In the genomic region with DNA sequence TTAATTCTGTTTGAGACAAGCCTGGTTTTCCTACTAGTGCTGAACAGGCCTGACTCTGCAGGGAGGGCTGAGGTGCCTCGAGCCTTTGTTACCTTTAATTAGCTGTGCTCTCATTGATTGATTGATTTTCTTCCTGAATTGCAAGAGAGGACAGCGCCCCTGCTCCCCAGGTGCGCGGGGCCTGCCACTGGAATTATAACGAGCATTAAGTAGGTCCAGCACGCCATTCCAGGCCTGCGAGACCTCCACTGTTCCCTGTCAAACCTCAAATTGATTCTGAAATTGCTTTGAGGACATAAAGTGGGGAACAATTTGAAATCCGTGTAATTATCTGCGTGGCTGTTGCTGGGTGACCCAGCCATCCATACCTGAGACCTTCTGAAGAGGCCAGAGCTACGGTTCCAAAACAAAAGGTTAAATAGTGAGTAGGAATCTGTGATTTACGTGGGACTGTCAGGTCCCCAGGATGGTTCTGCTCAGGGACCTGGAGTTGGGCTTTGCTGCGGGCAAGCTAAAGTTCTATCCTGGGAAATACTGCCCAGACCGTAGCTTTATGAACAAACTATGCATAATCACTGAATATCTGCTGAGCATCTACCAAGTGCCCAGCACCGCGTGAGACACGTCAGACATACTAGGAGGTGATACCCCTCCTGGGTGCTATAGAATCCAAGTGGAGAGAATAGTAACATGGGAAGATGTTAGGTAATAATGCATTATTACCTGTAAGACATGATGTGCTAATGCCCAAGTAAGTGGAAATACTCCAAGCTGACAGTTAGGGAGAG, we compare ENCODE assay signal across 23 cellular contexts.
DNase-seq lines count a peak whose midpoint lies in the region; ATAC-seq and TF ChIP-seq lines count a peak whose summit lies in the region.
"Had no signal": no experiment of that assay in that cellular context is flagged by ENCODE, and none has a peak within 500 bp of the region (broad histone marks: within the 10 kb centered on the region; RNA-seq: fewer than 3 reads in every experiment).

No MANE protein-coding gene starts in this region.

- H2BK5ac ChIP-seq in neuronal stem cell (ENCODE audit: low read length), result no peak overlapping the region

- H3K27ac Mint-ChIP-seq in brain, result peak overlapping the region in 3 of 5 experiments; percentile 46 to 68 (median 46)
- H3K27ac Mint-ChIP-seq: GM23338 had no signal

- H3K14ac ChIP-seq in neuronal stem cell (ENCODE audit: low read length), result no peak overlapping the region

- H4K8ac ChIP-seq in neuronal stem cell (ENCODE audit: low read depth, low read length), result no peak overlapping the region

- H3K4me3 ChIP-seq in right atrium auricular region (no peak overlapping the region), neuronal stem cell (ENCODE audit: low read length in 2 of 2) (no peak overlapping the region)
- H3K4me3 ChIP-seq: A549, GM23338, HAP-1 had no signal

- intact Hi-C loops in cardiac septum (cut with DNase I), result no loop called here

- H3K9me3 ChIP-seq in right atrium auricular region (no peaks in the 10 kb centered on the region), neuronal stem cell (replicated peaks in 1 of 2; ENCODE audit: control insufficient read depth in 2 of 2, insufficient read depth in 1 of 2, low read depth in 1 of 2, low read length in 2 of 2) (no peaks in the 10 kb centered on the region)
- H3K9me3 ChIP-seq: A549, BE2C, HAP-1 had no signal

- no peaks in the 10 kb centered on the region for H3K36me3 Mint-ChIP-seq in brain

- no peak for ATAC-seq in GM21576 (IDR thresholded peaks at IDR 0.05; ENCODE audit: unreplicated experiment)
- ATAC-seq: A549, GM23338, PC-3 had no signal

- no peak overlapping the region for H3K23ac ChIP-seq in neuronal stem cell (ENCODE audit: low read depth, low read length, poor library complexity)

- H3K27me3 ChIP-seq in right atrium auricular region (no peaks in the 10 kb centered on the region), neuronal stem cell (ENCODE audit: control insufficient read depth in 3 of 3, insufficient read depth in 3 of 3, low read depth in 1 of 3, low read length in 3 of 3) (no peaks in the 10 kb centered on the region)
- H3K27me3 ChIP-seq: BE2C had no signal

- H3K4me2 ChIP-seq in neuronal stem cell (ENCODE audit: insufficient read depth, low read length, poor library complexity, severe bottlenecking), result no peak overlapping the region
- H3K4me2 ChIP-seq: A549, GM23338 had no signal

- no peak overlapping the region for H2BK15ac ChIP-seq in neuronal stem cell (ENCODE audit: low read length)

- WGBS in neuronal stem cell (ENCODE audit: extremely low coverage in 2 of 2, insufficient read length in 2 of 2, insufficient replicate concordance in 1 of 2), 2 donors, result no CpG with 5 or more reads among the region's 16 CpGs

- no peak overlapping the region for H2BK120ac ChIP-seq in neuronal stem cell (ENCODE audit: low read depth, low read length)

- H2AFZ ChIP-seq in neuronal stem cell (ENCODE audit: low read length), result no peak overlapping the region
- H2AFZ ChIP-seq: GM23338 had no signal

- no peak overlapping the region for H4K91ac ChIP-seq in neuronal stem cell (ENCODE audit: low read depth, low read length, poor library complexity)

- peaks cover 6% of the 10 kb centered on the region for H3K27me3 Mint-ChIP-seq in brain

- H3K9ac ChIP-seq in neuronal stem cell (ENCODE audit: low read depth, low read length, poor library complexity), result no peak overlapping the region

- H3K4me1 Mint-ChIP-seq in brain, result peaks cover 50% of the 10 kb centered on the region

- H2BK12ac ChIP-seq in neuronal stem cell (ENCODE audit: low read length), result no peak overlapping the region

- peak; percentile 63 for DNase-seq in cardiac septum (ENCODE audit: low spot score)
- no peak for DNase-seq in right atrium auricular region (ENCODE audit: low spot score)
- DNase-seq in neuronal stem cell (ENCODE audit: low spot score), result no peak
- no peak for DNase-seq in SKM-1 (lab: John Stamatoyannopoulos, UW; ENCODE audit: unreplicated experiment)
- no peak for DNase-seq in effector CD4-positive, alpha-beta T cell
- no peak for DNase-seq in HPDE6-E6E7 (ENCODE audit: extremely low spot score)
- DNase-seq: BE2C, EL, KBM-7, MM.1S, NCI-H1048, NCI-H1436 treated with DMSO at 0.1 percent for 48 hours, NCI-H82, PC-3, RPMI8226, SHP77, SW 1271 had no signal

- no peak overlapping the region for H3K4ac ChIP-seq in neuronal stem cell (ENCODE audit: low read length)

- no peaks in the 10 kb centered on the region for H3K79me1 ChIP-seq in neuronal stem cell (ENCODE audit: low read depth, low read length)

- peaks cover 0 to 10% (median 0%) of the 10 kb centered on the region in 5 experiments for H3K9me3 Mint-ChIP-seq in brain
- H3K9me3 Mint-ChIP-seq: GM23338 had no signal

- TF ChIP-seq CTCF in right atrium auricular region (IDR thresholded peaks at IDR 0.05), result no peak
- TF ChIP-seq CTCF in brain (conservative IDR thresholded peaks at IDR 0.05), result no peak

- H3K27ac ChIP-seq in right atrium auricular region (no peak overlapping the region), neuronal stem cell (replicated peaks; ENCODE audit: low read length) (peak overlapping the region; percentile 21)
- H3K27ac ChIP-seq: A549, HL-60 had no signal

- no peak overlapping the region for H3K18ac ChIP-seq in neuronal stem cell (ENCODE audit: low read length)

- no peaks in the 10 kb centered on the region for H3K36me3 ChIP-seq in right atrium auricular region
- no peaks in the 10 kb centered on the region for H3K36me3 ChIP-seq in neuronal stem cell (replicated peaks in 1 of 2; ENCODE audit: control insufficient read depth in 2 of 2, insufficient read depth in 2 of 2, low read length in 2 of 2)
- H3K36me3 ChIP-seq: BE2C, HAP-1 had no signal

- H3K4me3 Mint-ChIP-seq in brain, result no peak overlapping the region
- H3K4me3 Mint-ChIP-seq: GM23338 had no signal

- H2AK5ac ChIP-seq in neuronal stem cell (ENCODE audit: low read depth, low read length), result no peak overlapping the region

- H3K4me1 ChIP-seq in right atrium auricular region, result peaks cover 0 to 9% of the 10 kb centered on the region in 2 donors
- H3K4me1 ChIP-seq in neuronal stem cell (ENCODE audit: control insufficient read depth in 2 of 2, insufficient read depth in 1 of 2, low read depth in 1 of 2, low read length in 2 of 2), result peaks cover 0 to 23% of the 10 kb centered on the region in 2 donors
- H3K4me1 ChIP-seq: A549, BE2C, HAP-1 had no signal
